Comparison of ENCODE assay signal across 1 cellular context in the genomic region with DNA sequence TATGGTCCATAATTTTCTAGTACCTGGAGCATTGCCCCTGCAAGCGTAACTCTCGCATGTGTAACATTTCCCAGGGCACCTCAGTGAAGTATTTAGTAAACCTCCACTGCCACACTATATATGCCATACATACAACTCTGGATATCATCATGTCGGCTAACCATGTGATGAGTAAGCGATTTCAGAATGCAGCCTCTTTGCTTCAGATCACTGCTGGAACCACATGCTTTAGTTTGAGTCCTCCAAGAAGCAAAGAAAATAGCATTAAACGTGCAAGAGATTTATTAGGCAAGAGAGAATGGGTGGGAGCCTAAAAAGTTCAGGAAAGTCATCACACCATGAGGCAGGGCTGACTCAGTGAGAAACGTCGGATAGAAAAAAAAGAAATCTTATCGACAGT.
TF ChIP-seq lines count a peak whose summit lies in the region.

No MANE protein-coding gene starts in this region.

TF ChIP-seq in IMR-90, 13 proteins besides CTCF, POLR2A, EP300 and RAD21 (continued from another document):
- TF ChIP-seq SMC3 (IDR thresholded peaks at IDR 0.05; ENCODE audit: low read depth, low read length): no peak
